Comparison of ENCODE assay signal across 21 cellular contexts in genomic region chr2:179561702-179562101, GRCh38.
DNase-seq lines count a peak whose midpoint lies in the region; ATAC-seq and TF ChIP-seq lines count a peak whose summit lies in the region.
"Had no signal": no experiment of that assay in that cellular context is flagged by ENCODE, and none has a peak within 500 bp of the region (broad histone marks: within the 10 kb centered on the region; RNA-seq: fewer than 3 reads in every experiment).

No MANE protein-coding gene starts in this region.

- no peaks in the 10 kb centered on the region for H3K9me3 ChIP-seq in right lobe of liver
- no peaks in the 10 kb centered on the region for H3K9me3 ChIP-seq in esophagus squamous epithelium
- H3K9me3 ChIP-seq: Peyer's patch, SK-N-SH had no signal

- H3K27ac ChIP-seq in right lobe of liver (peak overlapping the region; percentile 35 to 90 (median 87)), esophagus squamous epithelium (no peak overlapping the region)
- H3K27ac ChIP-seq: Peyer's patch had no signal

- H3K4me1 ChIP-seq in right lobe of liver (peaks cover 0 to 21% (median 7%) of the 10 kb centered on the region in 4 donors), esophagus squamous epithelium (no peaks in the 10 kb centered on the region)

- H3K9me3 Mint-ChIP-seq in type B pancreatic cell: no peaks in the 10 kb centered on the region
- no peaks in the 10 kb centered on the region for H3K9me3 Mint-ChIP-seq in activated T-cell treated with anti-CD3 and anti-CD28 coated beads, Interleukin-2, amount 50 U/mL, for 4 hours
- H3K9me3 Mint-ChIP-seq: activated naive CD8-positive, alpha-beta T cell treated with anti-CD3 and anti-CD28 coated beads, Interleukin-2, amount 50 U/mL, for 24 hours had no signal

- H3K4me3 Mint-ChIP-seq in type B pancreatic cell: peak overlapping the region; percentile 55
- H3K4me3 Mint-ChIP-seq in activated T-cell treated with anti-CD3 and anti-CD28 coated beads, Interleukin-2, amount 50 U/mL, for 4 hours: no peak overlapping the region
- H3K4me3 Mint-ChIP-seq: activated naive CD8-positive, alpha-beta T cell treated with anti-CD3 and anti-CD28 coated beads, Interleukin-2, amount 50 U/mL, for 24 hours; activated T-helper 17 cell treated with anti-CD3 and anti-CD28 coated beads, Interleukin-2, amount 50 U/mL, for 72 hours had no signal

- H3K27me3 ChIP-seq in right lobe of liver (no peaks in the 10 kb centered on the region), esophagus squamous epithelium (no peaks in the 10 kb centered on the region)
- H3K27me3 ChIP-seq: Peyer's patch had no signal

- ATAC-seq in right lobe of liver: peak; percentile 39 to 62 (median 48)
- ATAC-seq in activated T-cell treated with anti-CD3 and anti-CD28 coated beads, Interleukin-2, amount 50 U/mL, for 4 hours: no peak
- ATAC-seq: activated naive CD8-positive, alpha-beta T cell treated with anti-CD3 and anti-CD28 coated beads, Interleukin-2, amount 50 U/mL, for 24 hours; activated T-helper 17 cell treated with anti-CD3 and anti-CD28 coated beads, Interleukin-2, amount 50 U/mL, for 72 hours; left ventricle myocardium superior had no signal

- peaks cover 20% of the 10 kb centered on the region for H3K4me1 Mint-ChIP-seq in type B pancreatic cell (ENCODE audit: unreplicated experiment)
- H3K4me1 Mint-ChIP-seq in activated T-cell treated with anti-CD3 and anti-CD28 coated beads, Interleukin-2, amount 50 U/mL, for 4 hours (ENCODE audit: low read depth): no peaks in the 10 kb centered on the region
- H3K4me1 Mint-ChIP-seq: activated naive CD8-positive, alpha-beta T cell treated with anti-CD3 and anti-CD28 coated beads, Interleukin-2, amount 50 U/mL, for 24 hours; activated T-helper 17 cell treated with anti-CD3 and anti-CD28 coated beads, Interleukin-2, amount 50 U/mL, for 72 hours had no signal

- no peaks in the 10 kb centered on the region for H3K36me3 ChIP-seq in right lobe of liver
- H3K36me3 ChIP-seq in esophagus squamous epithelium: no peaks in the 10 kb centered on the region
- H3K36me3 ChIP-seq: Peyer's patch had no signal

- DNase-seq in DMS 273 (lab: John Stamatoyannopoulos, UW; ENCODE audit: unreplicated experiment): peak; percentile 7
- no peak for DNase-seq in DMS 273 treated with DMSO at 0.1 percent for 48 hours (lab: John Stamatoyannopoulos, UW)
- DNase-seq in NCI-H69 (lab: John Stamatoyannopoulos, UW): peak; percentile 77
- no peak for DNase-seq in right lobe of liver
- no peak for DNase-seq in type B pancreatic cell (ENCODE audit: extremely low spot score, unreplicated experiment)
- DNase-seq in AG08395 (ENCODE audit: low spot score): no peak
- DNase-seq in activated T-cell treated with anti-CD3 and anti-CD28 coated beads, Interleukin-2, amount 50 U/mL, for 4 hours: no peak
- DNase-seq in esophagus squamous epithelium (lab: John Stamatoyannopoulos, UW): no peak
- DNase-seq: 8988T; activated CD4-positive, CD25-positive, alpha-beta regulatory T cell treated with anti-CD3 and anti-CD28 coated beads, Interleukin-2, amount 50 U/mL, for 72 hours; activated naive CD8-positive, alpha-beta T cell treated with anti-CD3 and anti-CD28 coated beads, Interleukin-2, amount 50 U/mL, for 24 hours; dermis blood vessel endothelial cell; erythroblast; left ventricle myocardium superior; Peyer's patch; SK-N-SH; small intestine; stimulated activated CD4-positive, alpha-beta T cell treated with anti-CD3 and anti-CD28 coated beads, Interleukin-4, amount 100 ng/mL, for 4 hours; substantia nigra; T-helper 9 cell had no signal

- intact Hi-C loops in right lobe of liver (cut with DNase I) (no loop called here), esophagus squamous epithelium (cut with DNase I) (no loop called here)

- no peak overlapping the region for H3K27ac Mint-ChIP-seq in type B pancreatic cell
- H3K27ac Mint-ChIP-seq: activated naive CD8-positive, alpha-beta T cell treated with anti-CD3 and anti-CD28 coated beads, Interleukin-2, amount 50 U/mL, for 24 hours; activated T-helper 17 cell treated with anti-CD3 and anti-CD28 coated beads, Interleukin-2, amount 50 U/mL, for 72 hours had no signal

- peak overlapping the region; percentile 3 to 50 (median 32) for H3K4me3 ChIP-seq in right lobe of liver
- H3K4me3 ChIP-seq in esophagus squamous epithelium: no peak overlapping the region
- H3K4me3 ChIP-seq: Peyer's patch had no signal

- TF ChIP-seq POLR2A in right lobe of liver (IDR thresholded peaks at IDR 0.05) (no peak), esophagus squamous epithelium (IDR thresholded peaks at IDR 0.05) (no peak)

- H3K36me3 Mint-ChIP-seq in type B pancreatic cell: no peaks in the 10 kb centered on the region
- H3K36me3 Mint-ChIP-seq in activated T-cell treated with anti-CD3 and anti-CD28 coated beads, Interleukin-2, amount 50 U/mL, for 4 hours (ENCODE audit: insufficient read depth): no peaks in the 10 kb centered on the region

- no peak for TF ChIP-seq CTCF in right lobe of liver (IDR thresholded peaks at IDR 0.05)
- no peak for TF ChIP-seq CTCF in type B pancreatic cell (conservative IDR thresholded peaks at IDR 0.05)
- no peak for TF ChIP-seq CTCF in esophagus squamous epithelium (IDR thresholded peaks at IDR 0.05)

- 13% methylated on average over 2 of the region's 2 CpGs for whole genome bisulfite sequencing in right lobe of liver (ENCODE audit: insufficient coverage, low coverage, low lambda C conversion rate, missing lambda C conversion rate)
- WGBS in esophagus squamous epithelium, 2 donors: 51 to 53% methylated on average over 2 of the region's 2 CpGs

- H3K27me3 Mint-ChIP-seq in type B pancreatic cell: peaks cover 3% of the 10 kb centered on the region
- H3K27me3 Mint-ChIP-seq in activated T-cell treated with anti-CD3 and anti-CD28 coated beads, Interleukin-2, amount 50 U/mL, for 4 hours (ENCODE audit: low read depth): peaks cover 5% of the 10 kb centered on the region
- H3K27me3 Mint-ChIP-seq: activated naive CD8-positive, alpha-beta T cell treated with anti-CD3 and anti-CD28 coated beads, Interleukin-2, amount 50 U/mL, for 24 hours had no signal

Comparison
In these comparisons a context has a peak if more than half of its experiments do, and no peak if none do; other contexts are left out.
1. DNase-seq: peak in DMS 273 (single experiment) and NCI-H69 (single experiment); none in DMS 273 treated with DMSO at 0.1 percent for 48 hours (single experiment), right lobe of liver (0 of 3), type B pancreatic cell (single experiment), AG08395 (single experiment), activated T-cell treated with anti-CD3 and anti-CD28 coated beads, Interleukin-2, amount 50 U/mL, for 4 hours (single experiment) and esophagus squamous epithelium (single experiment).
2. ATAC-seq: peak in right lobe of liver (4 of 4); none in activated T-cell treated with anti-CD3 and anti-CD28 coated beads, Interleukin-2, amount 50 U/mL, for 4 hours (0 of 2).
3. H3K27ac ChIP-seq: peak in right lobe of liver (3 of 3); none in esophagus squamous epithelium (0 of 4).
4. H3K4me3 ChIP-seq: peak in right lobe of liver (3 of 3); none in esophagus squamous epithelium (0 of 4).